Comparison of ENCODE assay signal across 1 cellular context in the genomic region with DNA sequence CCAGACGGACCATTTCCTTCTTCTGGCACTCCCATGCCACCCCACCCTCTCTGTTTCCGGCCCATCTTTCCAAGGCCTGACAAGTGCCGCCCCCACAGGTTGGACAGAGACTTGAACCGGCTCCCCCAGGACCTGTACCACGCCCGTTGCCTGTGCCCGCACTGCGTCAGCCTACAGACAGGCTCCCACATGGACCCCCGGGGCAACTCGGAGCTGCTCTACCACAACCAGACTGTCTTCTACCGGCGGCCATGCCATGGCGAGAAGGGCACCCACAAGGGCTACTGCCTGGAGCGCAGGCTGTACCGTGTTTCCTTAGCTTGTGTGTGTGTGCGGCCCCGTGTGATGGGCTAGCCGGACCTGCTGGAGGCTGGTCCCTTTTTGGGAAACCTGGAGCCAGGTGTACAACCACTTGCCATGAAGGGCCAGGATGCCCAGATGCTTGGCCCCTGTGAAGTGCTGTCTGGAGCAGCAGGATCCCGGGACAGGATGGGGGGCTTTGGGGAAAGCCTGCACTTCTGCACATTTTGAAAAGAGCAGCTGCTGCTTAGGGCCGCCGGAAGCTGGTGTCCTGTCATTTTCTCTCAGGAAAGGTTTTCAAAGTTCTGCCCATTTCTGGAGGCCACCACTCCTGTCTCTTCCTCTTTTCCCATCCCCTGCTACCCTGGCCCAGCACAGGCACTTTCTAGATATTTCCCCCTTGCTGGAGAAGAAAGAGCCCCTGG.
TF ChIP-seq lines count a peak whose summit lies in the region.

No MANE protein-coding gene starts in this region.

TF ChIP-seq in HepG2, 621 proteins besides CTCF, POLR2A, EP300 and RAD21:
- TF ChIP-seq, protein P1, sequence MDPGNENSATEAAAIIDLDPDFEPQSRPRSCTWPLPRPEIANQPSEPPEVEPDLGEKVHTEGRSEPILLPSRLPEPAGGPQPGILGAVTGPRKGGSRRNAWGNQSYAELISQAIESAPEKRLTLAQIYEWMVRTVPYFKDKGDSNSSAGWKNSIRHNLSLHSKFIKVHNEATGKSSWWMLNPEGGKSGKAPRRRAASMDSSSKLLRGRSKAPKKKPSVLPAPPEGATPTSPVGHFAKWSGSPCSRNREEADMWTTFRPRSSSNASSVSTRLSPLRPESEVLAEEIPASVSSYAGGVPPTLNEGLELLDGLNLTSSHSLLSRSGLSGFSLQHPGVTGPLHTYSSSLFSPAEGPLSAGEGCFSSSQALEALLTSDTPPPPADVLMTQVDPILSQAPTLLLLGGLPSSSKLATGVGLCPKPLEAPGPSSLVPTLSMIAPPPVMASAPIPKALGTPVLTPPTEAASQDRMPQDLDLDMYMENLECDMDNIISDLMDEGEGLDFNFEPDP (CRISPR knock-in tag; conservative IDR thresholded peaks at IDR 0.05): 0 out of 2 replicates have a peak, but pooled peaks have one; percentile 15
- TF ChIP-seq SRF (IDR thresholded peaks at IDR 0.05; ENCODE audit: low read depth, low read length) (no peak), EZH2 (conservative IDR thresholded peaks at IDR 0.05; ENCODE audit: low read depth, low read length) (peak; percentile 65; the same call in 1 of the 2 replicates), MTA1 (CRISPR knock-in tag; IDR thresholded peaks at IDR 0.05; ENCODE audit: borderline replicate concordance) (peak; percentile 42; the same call in 1 of the 2 replicates), ARHGAP35 (CRISPR knock-in tag; IDR thresholded peaks at IDR 0.05; ENCODE audit: borderline replicate concordance) (0 out of 2 replicates have a peak, but pooled peaks have one; percentile 29), ESRRA (CRISPR knock-in tag; IDR thresholded peaks at IDR 0.05; ENCODE audit: low read depth) (no peak), ZNF768 (CRISPR knock-in tag; IDR thresholded peaks at IDR 0.05) (peak; percentile 45; the same call in 1 of the 2 replicates)
- TF ChIP-seq, protein P2, sequence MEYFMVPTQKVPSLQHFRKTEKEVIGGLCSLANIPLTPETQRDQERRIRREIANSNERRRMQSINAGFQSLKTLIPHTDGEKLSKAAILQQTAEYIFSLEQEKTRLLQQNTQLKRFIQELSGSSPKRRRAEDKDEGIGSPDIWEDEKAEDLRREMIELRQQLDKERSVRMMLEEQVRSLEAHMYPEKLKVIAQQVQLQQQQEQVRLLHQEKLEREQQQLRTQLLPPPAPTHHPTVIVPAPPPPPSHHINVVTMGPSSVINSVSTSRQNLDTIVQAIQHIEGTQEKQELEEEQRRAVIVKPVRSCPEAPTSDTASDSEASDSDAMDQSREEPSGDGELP (IDR thresholded peaks at IDR 0.05; ENCODE audit: borderline replicate concordance, low read depth): no peak
